19 cellular contexts compared by ENCODE assay signal in the genomic region with DNA sequence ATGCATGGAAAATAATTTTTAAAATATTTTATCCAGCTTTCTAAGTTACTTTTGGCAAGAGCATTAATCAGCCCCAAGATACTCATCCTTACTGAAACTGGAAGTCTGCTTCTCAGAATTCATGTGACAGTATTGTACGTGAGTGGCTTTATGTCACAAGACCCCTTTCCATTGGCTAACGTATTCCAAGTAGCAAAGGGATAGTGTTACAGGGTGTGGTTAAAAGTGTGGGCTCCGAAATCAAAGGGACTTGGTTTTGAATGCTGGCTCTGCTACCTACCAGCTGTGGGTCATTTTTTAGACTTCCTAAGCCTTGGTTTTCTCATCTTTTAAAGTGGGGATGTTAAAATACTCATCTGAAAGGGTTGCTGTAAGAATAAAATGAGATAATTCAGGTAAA.
DNase-seq lines count a peak whose midpoint lies in the region; ATAC-seq and TF ChIP-seq lines count a peak whose summit lies in the region.
"Had no signal": no experiment of that assay in that cellular context is flagged by ENCODE, and none has a peak within 500 bp of the region (broad histone marks: within the 10 kb centered on the region; RNA-seq: fewer than 3 reads in every experiment).

No MANE protein-coding gene starts in this region.

- H2AK5ac ChIP-seq in trophoblast cell (ENCODE audit: low read length): peak overlapping the region; percentile 86

- H3K4me3 ChIP-seq in trophoblast cell (ENCODE audit: low read depth, low read length) (no peak overlapping the region), ovary (no peak overlapping the region)

- no peak for TF ChIP-seq EP300 in ovary (IDR thresholded peaks at IDR 0.05)

- no peak overlapping the region for H4K12ac ChIP-seq in trophoblast cell (ENCODE audit: low read depth, low read length)

- H3K4me1 Mint-ChIP-seq in activated CD8-positive, alpha-beta memory T cell treated with anti-CD3 and anti-CD28 coated beads, Interleukin-2, amount 10 ng/mL, durations not matched to agents 7 days and 5 days: peaks cover 45% of the 10 kb centered on the region
- peaks cover 63% of the 10 kb centered on the region for H3K4me1 Mint-ChIP-seq in activated CD8-positive, alpha-beta T cell treated with anti-CD3 and anti-CD28 coated beads, Interleukin-2, amount 10 ng/mL, durations not matched to agents 7 days and 5 days (ENCODE audit: low read depth)
- H3K4me1 Mint-ChIP-seq in activated T-cell treated with anti-CD3 and anti-CD28 coated beads, Interleukin-2, amount 50 U/mL, for 24 hours (ENCODE audit: low read depth): peaks cover 29% of the 10 kb centered on the region

- peak; percentile 17 for DNase-seq in activated CD8-positive, alpha-beta memory T cell treated with anti-CD3 and anti-CD28 coated beads for 24 hours
- DNase-seq in activated CD8-positive, alpha-beta memory T cell treated with anti-CD3 and anti-CD28 coated beads, Interleukin-2, amount 10 ng/mL, durations not matched to agents 7 days and 5 days: no peak
- DNase-seq in NCI-H2107 (lab: John Stamatoyannopoulos, UW) (peak; percentile 22), trophoblast cell (peak in 1 of 2 donors; percentile 62), ovary (no peak), kidney glomerular epithelial cell (lab: John Stamatoyannopoulos, UW) (no peak)
- no peak for DNase-seq in activated CD8-positive, alpha-beta T cell treated with anti-CD3 and anti-CD28 coated beads, Interleukin-2, amount 10 ng/mL, durations not matched to agents 7 days and 5 days
- no peak for DNase-seq in activated T-cell treated with anti-CD3 and anti-CD28 coated beads, Interleukin-2, amount 50 U/mL, for 24 hours
- DNase-seq: activated CD4-positive, CD25-positive, alpha-beta regulatory T cell; activated CD8-positive, alpha-beta memory T cell treated with anti-CD3 and anti-CD28 coated beads, Interleukin-2, amount 50 U/mL, for 48 hours; CD4-positive, alpha-beta memory T cell; DND-41; glutamatergic neuron; GOT3; kidney; NCI-H1092; NCI-H446; stimulated activated CD4-positive, alpha-beta T cell treated with anti-CD3 and anti-CD28 coated beads, Interleukin-15, amount 100 ng/mL, for 24 hours had no signal

- no peak overlapping the region for H3K23ac ChIP-seq in trophoblast cell (ENCODE audit: low read length)

- no peak overlapping the region for H3K14ac ChIP-seq in trophoblast cell (ENCODE audit: low read length)

- peak overlapping the region; percentile 70 for H4K8ac ChIP-seq in trophoblast cell (ENCODE audit: low read depth, low read length)

- H2BK5ac ChIP-seq in trophoblast cell (ENCODE audit: low read depth, low read length, poor library complexity): no peak overlapping the region

- peaks cover 6% of the 10 kb centered on the region for H3K36me3 Mint-ChIP-seq in activated CD8-positive, alpha-beta memory T cell treated with anti-CD3 and anti-CD28 coated beads, Interleukin-2, amount 10 ng/mL, durations not matched to agents 7 days and 5 days
- no peaks in the 10 kb centered on the region for H3K36me3 Mint-ChIP-seq in activated CD8-positive, alpha-beta T cell treated with anti-CD3 and anti-CD28 coated beads, Interleukin-2, amount 10 ng/mL, durations not matched to agents 7 days and 5 days (ENCODE audit: low read depth)
- no peaks in the 10 kb centered on the region for H3K36me3 Mint-ChIP-seq in activated T-cell treated with anti-CD3 and anti-CD28 coated beads, Interleukin-2, amount 50 U/mL, for 24 hours (ENCODE audit: low read depth)
- H3K36me3 Mint-ChIP-seq: CD4-positive, alpha-beta memory T cell had no signal

- POLR2A ChIA-PET in activated CD8-positive, alpha-beta T cell treated with anti-CD3 and anti-CD28 coated beads, Interleukin-2, amount 10 ng/mL, durations not matched to agents 7 days and 5 days (lab: Charles Lee): interaction anchor here (0.9 to 1.1 kb wide), 2 partner anchors 22 to 32 kb away, joined by 3 read pairs; no protein-coding TSS in a partner anchor

- no peak for TF ChIP-seq POLR2A in ovary (IDR thresholded peaks at IDR 0.05)

- H3K9me3 Mint-ChIP-seq in activated CD8-positive, alpha-beta memory T cell treated with anti-CD3 and anti-CD28 coated beads, Interleukin-2, amount 10 ng/mL, durations not matched to agents 7 days and 5 days (ENCODE audit: low read depth): no peaks in the 10 kb centered on the region
- no peaks in the 10 kb centered on the region for H3K9me3 Mint-ChIP-seq in activated CD8-positive, alpha-beta T cell treated with anti-CD3 and anti-CD28 coated beads, Interleukin-2, amount 10 ng/mL, durations not matched to agents 7 days and 5 days (ENCODE audit: insufficient read depth)
- no peaks in the 10 kb centered on the region for H3K9me3 Mint-ChIP-seq in activated T-cell treated with anti-CD3 and anti-CD28 coated beads, Interleukin-2, amount 50 U/mL, for 24 hours
- H3K9me3 Mint-ChIP-seq: CD4-positive, alpha-beta memory T cell had no signal

- peak overlapping the region; percentile 87 for H2BK12ac ChIP-seq in trophoblast cell (ENCODE audit: low read length)

- H3K79me1 ChIP-seq in trophoblast cell (ENCODE audit: low read length): peaks cover 10% of the 10 kb centered on the region

- peaks cover 43% of the 10 kb centered on the region for H3K27me3 Mint-ChIP-seq in activated CD8-positive, alpha-beta memory T cell treated with anti-CD3 and anti-CD28 coated beads, Interleukin-2, amount 10 ng/mL, durations not matched to agents 7 days and 5 days
- peaks cover 5% of the 10 kb centered on the region for H3K27me3 Mint-ChIP-seq in activated CD8-positive, alpha-beta T cell treated with anti-CD3 and anti-CD28 coated beads, Interleukin-2, amount 10 ng/mL, durations not matched to agents 7 days and 5 days (ENCODE audit: low read depth)
- H3K27me3 Mint-ChIP-seq in activated T-cell treated with anti-CD3 and anti-CD28 coated beads, Interleukin-2, amount 50 U/mL, for 24 hours: no peaks in the 10 kb centered on the region

- no CpG with 5 or more reads among the region's 3 CpGs for WGBS in trophoblast cell (ENCODE audit: extremely low coverage, insufficient coverage, insufficient read length)
- WGBS in ovary, 3 donors: 63 to 73% (median 63%) methylated on average over 3 of the region's 3 CpGs

- H3K36me3 ChIP-seq in trophoblast cell (ENCODE audit: control insufficient read depth in 1 of 2, insufficient read depth in 2 of 2, low read length in 2 of 2): no peaks in the 10 kb centered on the region
- no peaks in the 10 kb centered on the region for H3K36me3 ChIP-seq in ovary

- ATAC-seq in activated CD8-positive, alpha-beta memory T cell treated with anti-CD3 and anti-CD28 coated beads, Interleukin-2, amount 10 ng/mL, durations not matched to agents 7 days and 5 days: no peak
- ATAC-seq in activated CD8-positive, alpha-beta T cell treated with anti-CD3 and anti-CD28 coated beads, Interleukin-2, amount 10 ng/mL, durations not matched to agents 7 days and 5 days: peak; percentile 47

- no peak overlapping the region for H3K18ac ChIP-seq in trophoblast cell (ENCODE audit: low read length)

- H2AFZ ChIP-seq in trophoblast cell (ENCODE audit: insufficient read depth, low read length, poor library complexity): no peak overlapping the region
- H2AFZ ChIP-seq: parathyroid adenoma had no signal

- no peaks in the 10 kb centered on the region for H3K79me2 ChIP-seq in trophoblast cell (ENCODE audit: control insufficient read depth, insufficient read depth, low read length, poor library complexity)
- H3K79me2 ChIP-seq: parathyroid adenoma had no signal

- H3K27ac Mint-ChIP-seq in activated CD8-positive, alpha-beta memory T cell treated with anti-CD3 and anti-CD28 coated beads, Interleukin-2, amount 10 ng/mL, durations not matched to agents 7 days and 5 days: no peak overlapping the region
- H3K27ac Mint-ChIP-seq in activated CD8-positive, alpha-beta T cell treated with anti-CD3 and anti-CD28 coated beads, Interleukin-2, amount 10 ng/mL, durations not matched to agents 7 days and 5 days: no peak overlapping the region
- H3K27ac Mint-ChIP-seq in activated T-cell treated with anti-CD3 and anti-CD28 coated beads, Interleukin-2, amount 50 U/mL, for 24 hours: no peak overlapping the region

- peaks cover 15 to 16% of the 10 kb centered on the region in 2 experiments for H3K4me1 ChIP-seq in trophoblast cell (ENCODE audit: control insufficient read depth in 1 of 2, insufficient read depth in 2 of 2, low read length in 2 of 2)
- no peaks in the 10 kb centered on the region for H3K4me1 ChIP-seq in ovary (ENCODE audit: insufficient read depth)

- H3K4me2 ChIP-seq in trophoblast cell (ENCODE audit: low read length): no peak overlapping the region

- H3K9ac ChIP-seq in trophoblast cell (ENCODE audit: low read length): no peak overlapping the region
- H3K9ac ChIP-seq: parathyroid adenoma had no signal

- intact Hi-C loops in ovary (cut with DNase I): no loop called here

- no peak overlapping the region for H3K4ac ChIP-seq in trophoblast cell (ENCODE audit: low read depth, low read length)

- TF ChIP-seq CTCF in ovary (IDR thresholded peaks at IDR 0.05): no peak

- CTCF ChIA-PET in activated CD8-positive, alpha-beta memory T cell treated with anti-CD3 and anti-CD28 coated beads, Interleukin-2, amount 10 ng/mL, durations not matched to agents 7 days and 5 days (lab: Charles Lee): interaction anchor here (1.0 kb wide), 1 partner anchor 73 kb away, joined by 3 read pairs; no protein-coding TSS in a partner anchor
- CTCF ChIA-PET in activated CD8-positive, alpha-beta T cell treated with anti-CD3 and anti-CD28 coated beads, Interleukin-2, amount 10 ng/mL, durations not matched to agents 7 days and 5 days (lab: Charles Lee): interaction anchor here (1.1 to 3.4 kb wide), 2 partner anchors 14 to 32 kb away, joined by 4 to 9 read pairs; no protein-coding TSS in a partner anchor

- H2BK120ac ChIP-seq in trophoblast cell (ENCODE audit: insufficient read depth, low read length, poor library complexity): peak overlapping the region; percentile 33

- H3K9me3 ChIP-seq in trophoblast cell (ENCODE audit: insufficient read depth, low read depth, low read length) (no peaks in the 10 kb centered on the region), ovary (no peaks in the 10 kb centered on the region)

- H3K4me3 Mint-ChIP-seq in activated CD8-positive, alpha-beta memory T cell treated with anti-CD3 and anti-CD28 coated beads, Interleukin-2, amount 10 ng/mL, durations not matched to agents 7 days and 5 days: no peak overlapping the region
- no peak overlapping the region for H3K4me3 Mint-ChIP-seq in activated CD8-positive, alpha-beta T cell treated with anti-CD3 and anti-CD28 coated beads, Interleukin-2, amount 10 ng/mL, durations not matched to agents 7 days and 5 days
- no peak overlapping the region for H3K4me3 Mint-ChIP-seq in activated T-cell treated with anti-CD3 and anti-CD28 coated beads, Interleukin-2, amount 50 U/mL, for 24 hours

- H3K27ac ChIP-seq in trophoblast cell (ENCODE audit: low read depth, low read length): no peak overlapping the region
- H3K27ac ChIP-seq in ovary: no peak overlapping the region
- H3K27ac ChIP-seq: parathyroid adenoma had no signal

- H4K91ac ChIP-seq in trophoblast cell (ENCODE audit: low read depth, low read length): peak overlapping the region; percentile 24

- no peaks in the 10 kb centered on the region for H3K27me3 ChIP-seq in trophoblast cell (ENCODE audit: insufficient read depth, low read length)
- no peaks in the 10 kb centered on the region for H3K27me3 ChIP-seq in ovary

Comparison
In these comparisons a context has a peak if more than half of its experiments do, and no peak if none do; other contexts are left out.
1. DNase-seq: peak in activated CD8-positive, alpha-beta memory T cell treated with anti-CD3 and anti-CD28 coated beads for 24 hours (single experiment) and NCI-H2107 (single experiment); none in activated CD8-positive, alpha-beta memory T cell treated with anti-CD3 and anti-CD28 coated beads, Interleukin-2, amount 10 ng/mL, durations not matched to agents 7 days and 5 days (single experiment), activated CD8-positive, alpha-beta T cell treated with anti-CD3 and anti-CD28 coated beads, Interleukin-2, amount 10 ng/mL, durations not matched to agents 7 days and 5 days (single experiment), ovary (0 of 5), kidney glomerular epithelial cell (single experiment) and activated T-cell treated with anti-CD3 and anti-CD28 coated beads, Interleukin-2, amount 50 U/mL, for 24 hours (single experiment).